In the genomic region with DNA sequence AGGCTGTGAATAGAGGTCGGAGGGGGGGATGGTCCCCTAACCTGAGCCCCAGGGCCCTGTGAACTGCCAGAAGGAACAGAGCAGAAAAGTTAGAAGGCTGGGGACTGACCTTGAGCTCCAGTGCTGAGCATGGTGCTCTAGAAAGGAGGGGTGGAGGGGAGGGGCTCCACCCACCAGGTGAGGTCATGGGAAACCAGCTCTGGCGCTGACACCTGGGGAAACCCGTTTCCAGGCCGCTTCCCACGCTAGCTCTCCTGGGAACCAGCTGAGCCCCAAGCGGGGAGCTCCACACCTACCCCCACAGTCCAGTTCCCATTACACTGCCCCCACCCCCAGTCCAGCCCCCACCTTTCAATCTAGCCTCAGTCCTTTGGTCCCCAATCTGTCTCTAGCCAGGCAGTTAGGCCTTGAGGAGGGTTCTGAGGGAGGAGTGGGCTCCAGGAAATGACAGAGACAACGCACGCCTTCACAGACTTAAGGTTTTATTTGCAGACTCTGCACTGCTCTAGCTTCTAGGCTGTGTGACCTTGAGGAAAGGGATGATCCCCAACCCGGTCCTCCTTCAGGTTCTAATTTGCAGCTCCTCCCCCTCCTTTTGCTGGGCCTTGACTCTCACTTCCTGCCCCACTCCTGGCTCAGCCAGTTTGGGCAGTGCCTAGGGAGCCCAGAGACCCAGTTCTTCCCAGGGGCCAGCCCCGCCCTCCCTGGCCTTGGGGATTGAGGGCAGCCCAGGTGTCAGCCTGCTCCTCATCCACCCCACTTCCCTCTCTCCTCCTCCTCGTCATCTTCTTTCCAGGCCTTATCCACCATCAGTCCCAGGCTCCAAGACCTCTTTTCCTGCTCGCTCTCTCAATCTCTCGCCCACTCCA, we compare ENCODE assay signal across 12 cellular contexts. TPM values are rescaled to one million over a fixed set of nuclear protein-coding genes. Genes with fewer than 3 reads are reported as not detected.
DNase-seq lines count a peak whose midpoint lies in the region; ATAC-seq and TF ChIP-seq lines count a peak whose summit lies in the region.
"Had no signal": no experiment of that assay in that cellular context is flagged by ENCODE, and none has a peak within 500 bp of the region (broad histone marks: within the 10 kb centered on the region; RNA-seq: fewer than 3 reads in every experiment).

No MANE protein-coding gene starts in this region.

- H3K27ac Mint-ChIP-seq in activated naive CD8-positive, alpha-beta T cell = no peak overlapping the region
- no peak overlapping the region for H3K27ac Mint-ChIP-seq in natural killer cell treated with Interleukin-12 subunit alpha and Interleukin-12 subunit beta and Interleukin-15 and Interleukin-18, amount 100 ng/mL, for 72 hours

- no peaks in the 10 kb centered on the region for H3K36me3 ChIP-seq in right atrium auricular region

- H3K27ac ChIP-seq in right atrium auricular region = no peak overlapping the region
- H3K27ac ChIP-seq: KMS-11 had no signal

- no peaks in the 10 kb centered on the region for H3K9me3 Mint-ChIP-seq in activated naive CD8-positive, alpha-beta T cell (ENCODE audit: low read depth)
- no peaks in the 10 kb centered on the region for H3K9me3 Mint-ChIP-seq in natural killer cell treated with Interleukin-12 subunit alpha and Interleukin-12 subunit beta and Interleukin-15 and Interleukin-18, amount 100 ng/mL, for 72 hours

- no peak for DNase-seq in GM12864 (ENCODE audit: low read depth)
- DNase-seq in natural killer cell treated with Interleukin-12 subunit alpha and Interleukin-12 subunit beta and Interleukin-15 and Interleukin-18, amount 100 ng/mL, for 72 hours (ENCODE audit: low spot score) = no peak
- no peak for DNase-seq in amniotic stem cell (lab: John Stamatoyannopoulos, UW)
- DNase-seq in right atrium auricular region (ENCODE audit: low spot score) = no peak
- no peak for DNase-seq in NOMO-1 treated with dmso at 0.1 percent for 144 hours (lab: John Stamatoyannopoulos, UW; ENCODE audit: unreplicated experiment)
- DNase-seq: nucleus accumbens had no signal

- H3K4me1 ChIP-seq in right atrium auricular region = peaks cover 0 to 9% of the 10 kb centered on the region in 2 donors

- H3K27me3 Mint-ChIP-seq in activated naive CD8-positive, alpha-beta T cell = peaks cover 2% of the 10 kb centered on the region
- H3K27me3 Mint-ChIP-seq in natural killer cell treated with Interleukin-12 subunit alpha and Interleukin-12 subunit beta and Interleukin-15 and Interleukin-18, amount 100 ng/mL, for 72 hours = peaks cover 6 to 19% of the 10 kb centered on the region in 2 donors

- H3K27me3 ChIP-seq in right atrium auricular region = no peaks in the 10 kb centered on the region

- H3K4me1 Mint-ChIP-seq in activated naive CD8-positive, alpha-beta T cell (ENCODE audit: low read depth) = peaks cover 10% of the 10 kb centered on the region
- H3K4me1 Mint-ChIP-seq in natural killer cell treated with Interleukin-12 subunit alpha and Interleukin-12 subunit beta and Interleukin-15 and Interleukin-18, amount 100 ng/mL, for 72 hours (ENCODE audit: low read depth in 2 of 2) = peaks cover 2 to 5% of the 10 kb centered on the region in 2 donors

- H3K4me3 ChIP-seq in GM12864 (ENCODE audit: low read depth, low read length) (peak overlapping the region; percentile 67), right atrium auricular region (no peak overlapping the region)

- no peaks in the 10 kb centered on the region for H3K36me3 Mint-ChIP-seq in activated naive CD8-positive, alpha-beta T cell
- H3K36me3 Mint-ChIP-seq in natural killer cell treated with Interleukin-12 subunit alpha and Interleukin-12 subunit beta and Interleukin-15 and Interleukin-18, amount 100 ng/mL, for 72 hours = no peaks in the 10 kb centered on the region

- peak overlapping the region; percentile 44 for H3K4me3 Mint-ChIP-seq in activated naive CD8-positive, alpha-beta T cell
- H3K4me3 Mint-ChIP-seq in natural killer cell treated with Interleukin-12 subunit alpha and Interleukin-12 subunit beta and Interleukin-15 and Interleukin-18, amount 100 ng/mL, for 72 hours = peak overlapping the region; percentile 14

- TF ChIP-seq CTCF in GM12864 (IDR thresholded peaks at IDR 0.05; ENCODE audit: low read depth, low read length, missing control alignments) (no peak), right atrium auricular region (IDR thresholded peaks at IDR 0.05) (no peak)

- H3K9me3 ChIP-seq in right atrium auricular region = no peaks in the 10 kb centered on the region

- ATAC-seq in GM21786 (IDR thresholded peaks at IDR 0.05; ENCODE audit: unreplicated experiment) (peak; percentile 39), SK-N-SH treated with all-trans-retinoic acid at 6 μM for 48 hours (no peak)
- ATAC-seq in natural killer cell treated with Interleukin-12 subunit alpha and Interleukin-12 subunit beta and Interleukin-15 and Interleukin-18, amount 100 ng/mL, for 72 hours = no peak

TF ChIP-seq in SK-N-SH treated with all-trans-retinoic acid at 6 μM for 48 hours, 23 proteins besides CTCF, POLR2A, EP300 and RAD21:
- TF ChIP-seq ISL1 (CRISPR knock-in tag; IDR thresholded peaks at IDR 0.05) = no peak
- no peak for TF ChIP-seq ZNF70 (CRISPR knock-in tag; IDR thresholded peaks at IDR 0.05)
- no peak for TF ChIP-seq ARNTL (CRISPR knock-in tag; IDR thresholded peaks at IDR 0.05; ENCODE audit: borderline replicate concordance, low read depth)
- TF ChIP-seq, protein P1, sequence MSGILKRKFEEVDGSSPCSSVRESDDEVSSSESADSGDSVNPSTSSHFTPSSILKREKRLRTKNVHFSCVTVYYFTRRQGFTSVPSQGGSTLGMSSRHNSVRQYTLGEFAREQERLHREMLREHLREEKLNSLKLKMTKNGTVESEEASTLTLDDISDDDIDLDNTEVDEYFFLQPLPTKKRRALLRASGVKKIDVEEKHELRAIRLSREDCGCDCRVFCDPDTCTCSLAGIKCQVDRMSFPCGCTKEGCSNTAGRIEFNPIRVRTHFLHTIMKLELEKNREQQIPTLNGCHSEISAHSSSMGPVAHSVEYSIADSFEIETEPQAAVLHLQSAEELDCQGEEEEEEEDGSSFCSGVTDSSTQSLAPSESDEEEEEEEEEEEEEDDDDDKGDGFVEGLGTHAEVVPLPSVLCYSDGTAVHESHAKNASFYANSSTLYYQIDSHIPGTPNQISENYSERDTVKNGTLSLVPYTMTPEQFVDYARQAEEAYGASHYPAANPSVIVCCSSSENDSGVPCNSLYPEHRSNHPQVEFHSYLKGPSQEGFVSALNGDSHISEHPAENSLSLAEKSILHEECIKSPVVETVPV (CRISPR knock-in tag; IDR thresholded peaks at IDR 0.05) = no peak
- TF ChIP-seq CSDC2 (CRISPR knock-in tag; IDR thresholded peaks at IDR 0.05) = no peak
- no peak for TF ChIP-seq PPARA (CRISPR knock-in tag; IDR thresholded peaks at IDR 0.05; ENCODE audit: borderline replicate concordance)
- TF ChIP-seq, protein P2, sequence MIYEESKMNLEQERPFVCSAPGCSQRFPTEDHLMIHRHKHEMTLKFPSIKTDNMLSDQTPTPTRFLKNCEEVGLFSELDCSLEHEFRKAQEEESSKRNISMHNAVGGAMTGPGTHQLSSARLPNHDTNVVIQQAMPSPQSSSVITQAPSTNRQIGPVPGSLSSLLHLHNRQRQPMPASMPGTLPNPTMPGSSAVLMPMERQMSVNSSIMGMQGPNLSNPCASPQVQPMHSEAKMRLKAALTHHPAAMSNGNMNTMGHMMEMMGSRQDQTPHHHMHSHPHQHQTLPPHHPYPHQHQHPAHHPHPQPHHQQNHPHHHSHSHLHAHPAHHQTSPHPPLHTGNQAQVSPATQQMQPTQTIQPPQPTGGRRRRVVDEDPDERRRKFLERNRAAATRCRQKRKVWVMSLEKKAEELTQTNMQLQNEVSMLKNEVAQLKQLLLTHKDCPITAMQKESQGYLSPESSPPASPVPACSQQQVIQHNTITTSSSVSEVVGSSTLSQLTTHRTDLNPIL (CRISPR knock-in tag; IDR thresholded peaks at IDR 0.05; ENCODE audit: low read depth) = no peak
- no peak for TF ChIP-seq ZNF565 (CRISPR knock-in tag; conservative IDR thresholded peaks at IDR 0.05; ENCODE audit: low read depth)
- TF ChIP-seq PATZ1 (CRISPR knock-in tag; IDR thresholded peaks at IDR 0.05; ENCODE audit: borderline replicate concordance) = no peak
- no peak for TF ChIP-seq TCF4 (CRISPR knock-in tag; IDR thresholded peaks at IDR 0.05; ENCODE audit: borderline replicate concordance)
- no peak for TF ChIP-seq ZNF8 (CRISPR knock-in tag; IDR thresholded peaks at IDR 0.05)
- TF ChIP-seq ZFP30 (CRISPR knock-in tag; IDR thresholded peaks at IDR 0.05) = no peak
- TF ChIP-seq ZFP3 (CRISPR knock-in tag; IDR thresholded peaks at IDR 0.05) = no peak
- TF ChIP-seq BACH2 (CRISPR knock-in tag; IDR thresholded peaks at IDR 0.05; ENCODE audit: borderline replicate concordance) = no peak

RNA-seq across cellular contexts. Expression of gene RHOV, which starts 2.1 kb away (rescaled TPM):
- not detected for total RNA-seq in natural killer cell treated with Interleukin-12 subunit alpha and Interleukin-12 subunit beta and Interleukin-15 and Interleukin-18, amount 100 ng/mL, for 72 hours
- not detected for total RNA-seq in right atrium auricular region
- total RNA-seq: subcutaneous adipose tissue had no signal

RNA-seq across cellular contexts. Expression of gene VPS18, which starts 22.3 kb away (rescaled TPM):
- total RNA-seq in natural killer cell treated with Interleukin-12 subunit alpha and Interleukin-12 subunit beta and Interleukin-15 and Interleukin-18, amount 100 ng/mL, for 72 hours = 10 to 100 TPM; 22.8 to 27.3 TPM
- total RNA-seq in right atrium auricular region = 10 to 100 TPM; 18.1 to 26.1 TPM

RNA-seq across cellular contexts. Expression of gene SPINT1, which starts 28.1 kb away (rescaled TPM):
- total RNA-seq in natural killer cell treated with Interleukin-12 subunit alpha and Interleukin-12 subunit beta and Interleukin-15 and Interleukin-18, amount 100 ng/mL, for 72 hours = 1 to 10 TPM; 1.0 to 1.5 TPM
- total RNA-seq in right atrium auricular region = 10 to 100 TPM in 1 of 2 donors, 1 to 10 TPM in 1; 6.5 to 13.0 TPM

RNA-seq across cellular contexts. Expression of gene PPP1R14D, which starts 43.5 kb away (rescaled TPM):
- not detected for total RNA-seq in natural killer cell treated with Interleukin-12 subunit alpha and Interleukin-12 subunit beta and Interleukin-15 and Interleukin-18, amount 100 ng/mL, for 72 hours
- not detected for total RNA-seq in right atrium auricular region
- total RNA-seq: endothelial cell of umbilical vein, subcutaneous adipose tissue had no signal

RNA-seq across cellular contexts. Expression of gene DLL4, which starts 57.2 kb away (rescaled TPM):
- total RNA-seq in natural killer cell treated with Interleukin-12 subunit alpha and Interleukin-12 subunit beta and Interleukin-15 and Interleukin-18, amount 100 ng/mL, for 72 hours = under 1 TPM in 1 of 2 donors, not detected in 1; 0.17 TPM
- total RNA-seq in right atrium auricular region = 1 to 10 TPM; 7.5 to 9.8 TPM
